Comparison of ENCODE assay signal across 19 cellular contexts in genomic region chr6:142893088-142893487, GRCh38. TPM values are rescaled to one million over a fixed set of nuclear protein-coding genes. Genes with fewer than 3 reads are reported as not detected.
A peak's percentile ranks its signal among the peaks of the same experiment; 100 is the strongest.
DNase-seq lines count a peak whose midpoint lies in the region; ATAC-seq and TF ChIP-seq lines count a peak whose summit lies in the region.
"Had no signal": no experiment of that assay in that cellular context is flagged by ENCODE, and none has a peak within 500 bp of the region (broad histone marks: within the 10 kb centered on the region; RNA-seq: fewer than 3 reads in every experiment).

No MANE protein-coding gene starts in this region.

- peaks cover 25% of the 10 kb centered on the region for H3K4me1 Mint-ChIP-seq in stimulated activated memory B cell treated with anti-CD40 and anti-IgM and Interleukin-4, amounts not matched to agents 10 μg/mL and 1 μg/mL and 100 μg/mL, for 72 hours

- TF ChIP-seq CTCF in cardiac muscle cell (IDR thresholded peaks at IDR 0.05; ENCODE audit: low read depth, low read length) = no peak
- TF ChIP-seq CTCF in fibroblast of villous mesenchyme (IDR thresholded peaks at IDR 0.05; ENCODE audit: insufficient read depth, low read depth, low read length) = no peak

- H3K4me3 Mint-ChIP-seq in stimulated activated memory B cell treated with anti-CD40 and anti-IgM and Interleukin-4, amounts not matched to agents 10 μg/mL and 1 μg/mL and 100 μg/mL, for 72 hours = no peak overlapping the region

- no peaks in the 10 kb centered on the region for H3K27me3 ChIP-seq in cardiac muscle cell
- H3K27me3 ChIP-seq: upper lobe of right lung had no signal

- H3K27ac Mint-ChIP-seq in stimulated activated memory B cell treated with anti-CD40 and anti-IgM and Interleukin-4, amounts not matched to agents 10 μg/mL and 1 μg/mL and 100 μg/mL, for 72 hours = no peak overlapping the region

- peak overlapping the region; percentile 74 for H3K27ac ChIP-seq in cardiac muscle cell
- H3K27ac ChIP-seq: upper lobe of right lung had no signal

- DNase-seq in cardiac muscle cell (ENCODE audit: low read depth in 1 of 2, low spot score in 1 of 2) (peak in 1 of 2 donors; percentile 56), cardiac septum (ENCODE audit: low spot score) (no peak), amniotic epithelial cell (ENCODE audit: low read depth) (peak; percentile 81), fibroblast of villous mesenchyme (ENCODE audit: low read depth) (peak; percentile 62), NCI-H748 (lab: John Stamatoyannopoulos, UW; ENCODE audit: unreplicated experiment) (no peak)
- no peak for DNase-seq in stimulated activated naive CD4-positive, alpha-beta T cell treated with Interleukin-2 at 50 U/mL for 16 hours (lab: John Stamatoyannopoulos, UW)
- DNase-seq: activated CD4-positive, alpha-beta T cell treated with anti-CD3 and anti-CD28 coated beads for 4 hours; activated CD8-positive, alpha-beta memory T cell treated with anti-CD3 and anti-CD28 coated beads, Interleukin-2, amount 50 U/mL, for 4 hours; activated gamma-delta T cell; DMS79; NCI-H1105; posterior cingulate gyrus; SHP77; stimulated activated CD4-positive, alpha-beta T cell treated with anti-CD3 and anti-CD28 coated beads, Interleukin-12 subunit alpha, Interleukin-12 subunit beta, amount 100 ng/mL, for 4 hours; stimulated activated naive CD4-positive, alpha-beta T cell; T-helper 9 cell; upper lobe of right lung had no signal

- no peaks in the 10 kb centered on the region for H3K27me3 Mint-ChIP-seq in stimulated activated memory B cell treated with anti-CD40 and anti-IgM and Interleukin-4, amounts not matched to agents 10 μg/mL and 1 μg/mL and 100 μg/mL, for 72 hours

- intact Hi-C loops in cardiac septum (cut with DNase I) = no loop called here

- H3K4me3 ChIP-seq in cardiac muscle cell (no peak overlapping the region), fibroblast of villous mesenchyme (ENCODE audit: low read depth, low read length) (no peak overlapping the region)
- H3K4me3 ChIP-seq: upper lobe of right lung had no signal

- ATAC-seq in stimulated activated memory B cell treated with anti-CD40 and anti-IgM and Interleukin-4, amounts not matched to agents 10 μg/mL and 1 μg/mL and 100 μg/mL, for 72 hours = no peak
- ATAC-seq in GM21825 (IDR thresholded peaks at IDR 0.05; ENCODE audit: unreplicated experiment) = no peak
- ATAC-seq: upper lobe of right lung had no signal

- no peaks in the 10 kb centered on the region for H3K9me3 ChIP-seq in cardiac muscle cell (ENCODE audit: low read depth)
- H3K9me3 ChIP-seq: upper lobe of right lung had no signal

- peaks cover 15% of the 10 kb centered on the region for H3K36me3 Mint-ChIP-seq in stimulated activated memory B cell treated with anti-CD40 and anti-IgM and Interleukin-4, amounts not matched to agents 10 μg/mL and 1 μg/mL and 100 μg/mL, for 72 hours

- no peaks in the 10 kb centered on the region for H3K36me3 ChIP-seq in cardiac muscle cell
- H3K36me3 ChIP-seq: upper lobe of right lung had no signal

- H3K4me1 ChIP-seq in cardiac muscle cell (ENCODE audit: low read depth) = peaks cover 16% of the 10 kb centered on the region
- H3K4me1 ChIP-seq: upper lobe of right lung had no signal

- H3K9me3 Mint-ChIP-seq in stimulated activated memory B cell treated with anti-CD40 and anti-IgM and Interleukin-4, amounts not matched to agents 10 μg/mL and 1 μg/mL and 100 μg/mL, for 72 hours = no peaks in the 10 kb centered on the region

RNA-seq across cellular contexts. Expression of gene HIVEP2, which starts 51.9 kb away (rescaled TPM):
- total RNA-seq in cardiac muscle cell (12.0 and 18.0 TPM in 2 replicates), cardiac septum (25.7 TPM), fibroblast of villous mesenchyme (18.0 and 28.9 TPM in 2 replicates)
- 3.6 and 4.8 TPM in 2 replicates for polyA plus RNA-seq in cardiac muscle cell

Comparison
In these comparisons a context has a peak if more than half of its experiments do, and no peak if none do; other contexts are left out.
1. DNase-seq: peak in amniotic epithelial cell (single experiment) and fibroblast of villous mesenchyme (single experiment); none in cardiac septum (single experiment), NCI-H748 (single experiment) and stimulated activated naive CD4-positive, alpha-beta T cell treated with Interleukin-2 at 50 U/mL for 16 hours (single experiment).